In the genomic region with DNA sequence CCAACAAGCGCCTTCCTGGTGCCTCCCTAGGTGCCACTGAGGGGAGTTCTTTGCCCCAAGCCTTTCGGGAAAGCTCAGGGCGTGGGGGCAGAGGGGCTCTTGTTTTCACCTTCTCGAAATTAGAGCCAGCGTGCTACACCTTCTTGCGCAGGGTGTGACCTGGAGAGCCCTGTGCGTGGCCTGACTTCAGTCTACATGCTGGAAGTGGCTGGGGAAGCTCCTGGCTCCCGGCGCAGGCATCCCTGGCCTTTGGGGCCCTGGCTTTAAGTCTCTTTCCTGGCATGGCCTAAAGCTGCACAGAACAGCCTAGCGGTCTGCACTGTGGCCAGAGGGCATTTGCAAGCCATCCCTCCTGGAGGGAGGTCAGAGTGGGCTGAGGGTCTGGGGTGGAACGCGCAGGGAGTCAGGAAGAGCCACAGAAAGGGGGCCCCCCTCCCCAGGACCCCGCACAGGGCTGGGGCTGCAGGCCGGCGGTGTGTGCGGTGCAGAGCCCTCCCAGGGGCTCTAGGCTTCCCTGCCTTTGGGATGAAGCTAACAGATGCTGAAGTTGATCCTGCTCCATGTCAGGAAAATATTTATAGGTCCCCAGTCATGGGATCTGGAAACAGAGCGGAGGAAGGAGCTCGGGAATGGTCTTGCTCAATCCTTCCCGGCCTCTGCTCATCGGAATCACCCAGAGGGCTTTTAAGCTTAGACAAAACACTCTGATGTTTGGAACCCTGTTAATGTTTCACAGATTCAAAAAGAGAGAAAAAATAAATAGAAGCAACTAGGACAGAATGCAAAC, we compare ENCODE assay signal across 9 cellular contexts. TPM values are rescaled to one million over a fixed set of nuclear protein-coding genes. Genes with fewer than 3 reads are reported as not detected.
DNase-seq lines count a peak whose midpoint lies in the region; ATAC-seq and TF ChIP-seq lines count a peak whose summit lies in the region.
"Had no signal": no experiment of that assay in that cellular context is flagged by ENCODE, and none has a peak within 500 bp of the region (broad histone marks: within the 10 kb centered on the region; RNA-seq: fewer than 3 reads in every experiment).

No MANE protein-coding gene starts in this region.

- H3K4me1 Mint-ChIP-seq in CD8-positive, alpha-beta T cell (ENCODE audit: low read depth): peaks cover 18% of the 10 kb centered on the region
- H3K4me1 Mint-ChIP-seq in T-helper 17 cell: peaks cover 13% of the 10 kb centered on the region
- H3K4me1 Mint-ChIP-seq in progenitor cell of endocrine pancreas (ENCODE audit: low read depth): peaks cover 9% of the 10 kb centered on the region

- no peak for TF ChIP-seq CTCF in CD8-positive, alpha-beta T cell (IDR thresholded peaks at IDR 0.05)
- TF ChIP-seq CTCF in progenitor cell of endocrine pancreas (IDR thresholded peaks at IDR 0.05; ENCODE audit: unreplicated experiment): no peak

- peaks cover 12% of the 10 kb centered on the region for H3K27me3 ChIP-seq in CD8-positive, alpha-beta T cell (ENCODE audit: insufficient read depth, low read length)

- no peak for ATAC-seq in CD8-positive, alpha-beta T cell
- ATAC-seq in T-helper 17 cell (no peak), left cardiac atrium (peak; percentile 14 to 46), HG03378 (IDR thresholded peaks at IDR 0.05; ENCODE audit: unreplicated experiment) (no peak), HG02610 (IDR thresholded peaks at IDR 0.05; ENCODE audit: unreplicated experiment) (no peak)
- ATAC-seq: activated T-cell treated with anti-CD3 and anti-CD28 coated beads, Interleukin-2, amount 50 U/mL, for 4 hours had no signal

- H3K9me3 Mint-ChIP-seq in CD8-positive, alpha-beta T cell: no peaks in the 10 kb centered on the region
- H3K9me3 Mint-ChIP-seq in progenitor cell of endocrine pancreas (ENCODE audit: low read depth): no peaks in the 10 kb centered on the region
- H3K9me3 Mint-ChIP-seq: activated T-cell treated with anti-CD3 and anti-CD28 coated beads, Interleukin-2, amount 50 U/mL, for 4 hours had no signal

- peaks cover 21% of the 10 kb centered on the region for H3K4me1 ChIP-seq in CD8-positive, alpha-beta T cell (ENCODE audit: insufficient read depth, low read length)

- H3K36me3 Mint-ChIP-seq in CD8-positive, alpha-beta T cell: no peaks in the 10 kb centered on the region
- H3K36me3 Mint-ChIP-seq in T-helper 17 cell (ENCODE audit: low read depth) (peaks cover 4% of the 10 kb centered on the region), progenitor cell of endocrine pancreas (ENCODE audit: insufficient read depth) (no peaks in the 10 kb centered on the region)

- H3K4me3 Mint-ChIP-seq in CD8-positive, alpha-beta T cell: peak overlapping the region; percentile 39
- H3K4me3 Mint-ChIP-seq in T-helper 17 cell (peak overlapping the region; percentile 79), progenitor cell of endocrine pancreas (ENCODE audit: low read depth) (peak overlapping the region; percentile 24)
- H3K4me3 Mint-ChIP-seq: activated T-cell treated with anti-CD3 and anti-CD28 coated beads, Interleukin-2, amount 50 U/mL, for 4 hours had no signal

- H3K27ac Mint-ChIP-seq in CD8-positive, alpha-beta T cell: no peak overlapping the region
- H3K27ac Mint-ChIP-seq in T-helper 17 cell (no peak overlapping the region), progenitor cell of endocrine pancreas (no peak overlapping the region)

- CTCF ChIA-PET in CD8-positive, alpha-beta T cell (lab: Charles Lee): interaction anchor here (0.9 to 3.4 kb wide), 2 partner anchors 30 to 95 kb away, joined by 3 to 18 read pairs; no protein-coding TSS in a partner anchor

- no peaks in the 10 kb centered on the region for H3K36me3 ChIP-seq in CD8-positive, alpha-beta T cell (ENCODE audit: insufficient read depth, low read length)

- POLR2A ChIA-PET in CD8-positive, alpha-beta T cell (lab: Charles Lee): no interaction called here

- intact Hi-C loops in CD8-positive, alpha-beta T cell (cut with DNase I, micrococcal nuclease): no loop called here
- intact Hi-C loops in left cardiac atrium (cut with DNase I): no loop called here

- no peak for DNase-seq in CD8-positive, alpha-beta T cell
- no peak for DNase-seq in T-helper 17 cell
- no peak for DNase-seq in left cardiac atrium
- no peak for DNase-seq in progenitor cell of endocrine pancreas (ENCODE audit: low spot score, unreplicated experiment)
- DNase-seq in HT-29 (ENCODE audit: low spot score): no peak
- no peak for DNase-seq in SW480 (ENCODE audit: low spot score)
- DNase-seq: activated T-cell treated with anti-CD3 and anti-CD28 coated beads, Interleukin-2, amount 50 U/mL, for 4 hours had no signal

- H3K27ac ChIP-seq in CD8-positive, alpha-beta T cell (ENCODE audit: low read depth, low read length): no peak overlapping the region

- no peaks in the 10 kb centered on the region for H3K9me3 ChIP-seq in CD8-positive, alpha-beta T cell (ENCODE audit: low read length)
- no peaks in the 10 kb centered on the region for H3K9me3 ChIP-seq in T-helper 17 cell (ENCODE audit: control insufficient read depth, low read length, poor library complexity, severe bottlenecking)

- H3K27me3 Mint-ChIP-seq in CD8-positive, alpha-beta T cell (ENCODE audit: low read depth): peaks cover 13% of the 10 kb centered on the region
- H3K27me3 Mint-ChIP-seq in T-helper 17 cell (peaks cover 16% of the 10 kb centered on the region), progenitor cell of endocrine pancreas (peaks cover 42% of the 10 kb centered on the region)

- no peak overlapping the region for H3K4me3 ChIP-seq in CD8-positive, alpha-beta T cell (ENCODE audit: low read depth, low read length)

RNA-seq across cellular contexts. Expression of gene SPON2, which starts 0.8 kb away (rescaled TPM):
- 10 to 100 TPM; 25.1 to 26.4 TPM for total RNA-seq in CD8-positive, alpha-beta T cell
- 1 to 10 TPM; 5.2 to 7.4 TPM for total RNA-seq in T-helper 17 cell
- 10 to 100 TPM; 14.0 to 33.0 TPM for total RNA-seq in left cardiac atrium
- 1.9 and 2.2 TPM in 2 replicates for total RNA-seq in progenitor cell of endocrine pancreas
- 1.2 and 2.9 TPM in 2 replicates for total RNA-seq in HT-29 (2014; rRNA removed; shearing (Covaris generic))

RNA-seq across cellular contexts. Expression of gene RNF212, which starts 59.8 kb away (rescaled TPM):
- total RNA-seq in CD8-positive, alpha-beta T cell: 1 to 10 TPM; 5.1 to 5.2 TPM
- total RNA-seq in T-helper 17 cell: 1 to 10 TPM; 2.1 to 2.6 TPM
- total RNA-seq in left cardiac atrium: 1 to 10 TPM; 1.7 TPM
- 11.2 and 11.6 TPM in 2 replicates for total RNA-seq in progenitor cell of endocrine pancreas
- not detected in 2 replicates for total RNA-seq in HT-29 (2014; rRNA removed; shearing (Covaris generic))

Comparison
In these comparisons a context has a peak if more than half of its experiments do, and no peak if none do; other contexts are left out.
1. ATAC-seq: peak in left cardiac atrium (2 of 2); none in CD8-positive, alpha-beta T cell (single experiment), T-helper 17 cell (single experiment), HG03378 (single experiment) and HG02610 (single experiment).
2. H3K4me3 Mint-ChIP-seq: peak in every context shown above with its lines; median percentile 79 in T-helper 17 cell; 39 in CD8-positive, alpha-beta T cell; 24 in progenitor cell of endocrine pancreas.